In genomic region chr14:74194875-74195274, GRCh38 we compare ENCODE assay signal across 20 cellular contexts. TPM values are rescaled to one million over a fixed set of nuclear protein-coding genes. Genes with fewer than 3 reads are reported as not detected.
"Had no signal": no experiment of that assay in that cellular context is flagged by ENCODE, and none has a peak within 500 bp of the region (broad histone marks: within the 10 kb centered on the region; RNA-seq: fewer than 3 reads in every experiment).

No MANE protein-coding gene starts in this region.

RNA-seq across cellular contexts. Expression of gene VSX2, which starts 44.4 kb away (rescaled TPM):
- total RNA-seq: activated naive CD4-positive, alpha-beta T cell treated with anti-CD3 and anti-CD28 coated beads for 36 hours; activated naive CD4-positive, alpha-beta T cell treated with anti-CD3 and anti-CD28 coated beads, Interleukin-2, amount 50 U/mL, for 72 hours; activated naive CD8-positive, alpha-beta T cell treated with anti-CD3 and anti-CD28 coated beads for 36 hours; activated naive CD8-positive, alpha-beta T cell treated with anti-CD3 and anti-CD28 coated beads, Interleukin-2, amount 10 ng/mL, durations not matched to agents 7 days and 5 days; activated T-cell treated with anti-CD3 and anti-CD28 coated beads, Interleukin-2, amount 50 U/mL, for 4 hours; activated T-cell treated with anti-CD3 and anti-CD28 coated beads, Interleukin-2, amount 50 U/mL, for 72 hours; activated T-helper 1 cell treated with anti-CD3 and anti-CD28 coated beads, Interleukin-12 subunit alpha, Interleukin-12 subunit beta, Interleukin-2, Interleukin-4 antibody, amounts not matched to agents 30 ng/mL and 10 ng/mL and 1 ng/mL, durations not matched to agents 14 hours and 24 hours and 36 hours; activated T-helper 17 cell treated with anti-CD3 and anti-CD28 coated beads, Interleukin-2, amount 50 U/mL, for 72 hours; activated T-helper 2 cell treated with anti-CD3 and anti-CD28 coated beads, Interferon-gamma antibody, Interleukin-2, Interleukin-4, amounts not matched to agents 10 μg/mL and 5 μg/mL and 100 μg/mL, durations not matched to agents 14 hours and 24 hours and 36 hours; adrenal gland; aorta; ascending aorta; astrocyte; body of pancreas; breast epithelium; bronchial epithelial cell; cardiac muscle cell; cardiac septum; cerebellum; chondrocyte had no signal
